In genomic region chr1:99820546-99820945, GRCh38 we compare ENCODE assay signal across 10 cellular contexts. TPM values are rescaled to one million over a fixed set of nuclear protein-coding genes. Genes with fewer than 3 reads are reported as not detected.
DNase-seq lines count a peak whose midpoint lies in the region; ATAC-seq and TF ChIP-seq lines count a peak whose summit lies in the region.
"Had no signal": no experiment of that assay in that cellular context is flagged by ENCODE, and none has a peak within 500 bp of the region (broad histone marks: within the 10 kb centered on the region; RNA-seq: fewer than 3 reads in every experiment).

No MANE protein-coding gene starts in this region.

- H3K4me3 ChIP-seq in dorsolateral prefrontal cortex: no peak overlapping the region
- H3K4me3 ChIP-seq: BLaER1, left ventricle myocardium inferior had no signal

- peak; percentile 93 for ATAC-seq in HG02623 (IDR thresholded peaks at IDR 0.05; ENCODE audit: unreplicated experiment)

- H3K27me3 ChIP-seq in dorsolateral prefrontal cortex: peaks cover 0 to 3% (median 0%) of the 10 kb centered on the region in 45 donors
- H3K27me3 ChIP-seq: BLaER1 had no signal

- peaks cover 7% of the 10 kb centered on the region for H3K9me3 Mint-ChIP-seq in mesothelial cell of epicardium

- H3K27me3 Mint-ChIP-seq in mesothelial cell of epicardium (ENCODE audit: low read depth): no peaks in the 10 kb centered on the region

- intact Hi-C loops in dorsolateral prefrontal cortex (cut with DNase I): no loop called here

- no peak overlapping the region for H3K27ac Mint-ChIP-seq in mesothelial cell of epicardium

- peaks cover 3% of the 10 kb centered on the region for H3K36me3 Mint-ChIP-seq in mesothelial cell of epicardium

- H3K4me3 Mint-ChIP-seq in mesothelial cell of epicardium: no peak overlapping the region

- peak; percentile 64 for DNase-seq in activated effector memory CD4-positive, alpha-beta T cell treated with anti-CD3 and anti-CD28 coated beads, Interleukin-2, amount 50 U/mL, for 16 hours
- DNase-seq in activated effector memory CD4-positive, alpha-beta T cell treated with Interleukin-2 at 50 U/mL for 16 hours: no peak
- DNase-seq in NCI-H69 (lab: John Stamatoyannopoulos, UW): peak; percentile 9
- DNase-seq in stimulated activated CD8-positive, alpha-beta memory T cell treated with anti-CD3 and anti-CD28 coated beads, Interleukin-2, amount 100 ng/mL, for 48 hours (ENCODE audit: low read depth in 2 of 2): peak; percentile 4 to 11
- DNase-seq in Ammon's horn (ENCODE audit: low spot score): no peak
- no peak for DNase-seq in mesothelial cell of epicardium (ENCODE audit: low spot score in 2 of 2, unreplicated experiment in 2 of 2)
- DNase-seq in dorsolateral prefrontal cortex: no peak
- DNase-seq: left ventricle myocardium inferior had no signal

- TF ChIP-seq CTCF in mesothelial cell of epicardium (IDR thresholded peaks at IDR 0.05; ENCODE audit: unreplicated experiment): no peak
- TF ChIP-seq CTCF in dorsolateral prefrontal cortex (IDR thresholded peaks at IDR 0.05 in 54 of 56, conservative IDR thresholded peaks at IDR 0.05 in 2 of 56; ENCODE audit: low read depth in 1 of 56, partially characterized antibody in 56 of 56): no peak

- H3K4me1 Mint-ChIP-seq in mesothelial cell of epicardium: no peaks in the 10 kb centered on the region

- no peak overlapping the region for H3K27ac ChIP-seq in dorsolateral prefrontal cortex
- H3K27ac ChIP-seq: BLaER1, left ventricle myocardium inferior had no signal

RNA-seq across cellular contexts. Expression of gene AGL, which starts 29.6 kb away (rescaled TPM):
- total RNA-seq in mesothelial cell of epicardium (25.0 to 27.1 TPM (median 25.7 TPM) in 3 replicates), dorsolateral prefrontal cortex (10 to 100 TPM; 11.7 to 30.2 (median 20.9) TPM)

RNA-seq across cellular contexts. Expression of gene FRRS1, which starts 54.1 kb away (rescaled TPM):
- total RNA-seq in mesothelial cell of epicardium (19.5 to 22.5 TPM (median 20.4 TPM) in 3 replicates), dorsolateral prefrontal cortex (1 to 10 TPM in 32 of 120 experiments, under 1 TPM in 71, not detected in 17; 0.16 to 4.9 (median 0.66) TPM)

Comparison
In these comparisons a context has a peak if more than half of its experiments do, and no peak if none do; other contexts are left out.
1. DNase-seq: peak in activated effector memory CD4-positive, alpha-beta T cell treated with anti-CD3 and anti-CD28 coated beads, Interleukin-2, amount 50 U/mL, for 16 hours (single experiment), NCI-H69 (single experiment) and stimulated activated CD8-positive, alpha-beta memory T cell treated with anti-CD3 and anti-CD28 coated beads, Interleukin-2, amount 100 ng/mL, for 48 hours (2 of 2); none in activated effector memory CD4-positive, alpha-beta T cell treated with Interleukin-2 at 50 U/mL for 16 hours (single experiment), Ammon's horn (single experiment), mesothelial cell of epicardium (0 of 2) and dorsolateral prefrontal cortex (0 of 10).